In the genomic region with DNA sequence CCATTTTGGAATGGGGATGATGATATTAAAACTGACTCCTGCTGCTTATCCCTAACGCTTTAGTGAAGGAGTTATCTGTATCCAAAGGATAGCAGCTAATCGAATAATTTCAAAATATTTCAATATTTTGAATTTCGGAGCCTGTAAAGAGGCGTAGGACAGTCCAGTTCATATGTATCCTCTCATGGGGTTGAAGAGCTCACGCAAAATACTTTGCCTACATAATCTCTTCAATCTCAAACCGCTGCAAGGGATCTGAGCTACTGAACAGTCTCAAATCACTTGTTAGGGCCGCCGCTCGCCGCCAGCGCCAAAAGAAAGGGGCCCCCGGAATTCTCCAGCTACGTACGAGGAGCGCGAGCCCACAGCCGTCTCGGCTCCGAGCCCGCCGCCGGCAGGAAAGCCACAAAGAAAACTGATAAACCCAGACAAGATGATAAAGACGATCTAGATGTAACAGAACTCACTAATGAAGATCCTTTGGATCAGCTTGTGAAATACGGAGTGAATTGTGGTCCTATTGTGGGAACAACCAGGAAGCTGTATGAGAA, we compare ENCODE assay signal across 8 cellular contexts. TPM values are rescaled to one million over a fixed set of nuclear protein-coding genes. Genes with fewer than 3 reads are reported as not detected.
DNase-seq lines count a peak whose midpoint lies in the region; ATAC-seq and TF ChIP-seq lines count a peak whose summit lies in the region.

No MANE protein-coding gene starts in this region.

- H3K27ac ChIP-seq in DND-41 (ENCODE audit: low read length) (peak overlapping the region; percentile 99), Karpas-422 (ENCODE audit: low read length) (no peak overlapping the region)

- peaks cover 50% of the 10 kb centered on the region for H3K4me1 ChIP-seq in DND-41 (ENCODE audit: insufficient read depth, low read length)
- peaks cover 42% of the 10 kb centered on the region for H3K4me1 ChIP-seq in Karpas-422 (ENCODE audit: low read length)

- peaks cover 6% of the 10 kb centered on the region; the same call in 1 of the 2 replicates for H3K9me2 ChIP-seq in Karpas-422 (replicated peaks; ENCODE audit: insufficient read depth, low read length)

- H3K27me3 ChIP-seq in DND-41 (ENCODE audit: insufficient read depth, low read length, poor library complexity): no peaks in the 10 kb centered on the region
- H3K27me3 ChIP-seq in Karpas-422 (ENCODE audit: low read length): no peaks in the 10 kb centered on the region

- no peaks in the 10 kb centered on the region for H3K27me3 Mint-ChIP-seq in natural killer cell treated with Interleukin-12 subunit alpha and Interleukin-12 subunit beta and Interleukin-15 and Interleukin-18, amount 100 ng/mL, for 72 hours
- H3K27me3 Mint-ChIP-seq in type B pancreatic cell: peaks cover 5% of the 10 kb centered on the region

- peak overlapping the region; percentile 87 for H3K4me3 Mint-ChIP-seq in natural killer cell treated with Interleukin-12 subunit alpha and Interleukin-12 subunit beta and Interleukin-15 and Interleukin-18, amount 100 ng/mL, for 72 hours
- H3K4me3 Mint-ChIP-seq in type B pancreatic cell: peak overlapping the region; percentile 99

- ATAC-seq in DND-41 (ENCODE audit: insufficient read depth, low read depth) (peak; percentile 29), GM19351 (IDR thresholded peaks at IDR 0.05; ENCODE audit: unreplicated experiment) (no peak)
- no peak for ATAC-seq in natural killer cell treated with Interleukin-12 subunit alpha and Interleukin-12 subunit beta and Interleukin-15 and Interleukin-18, amount 100 ng/mL, for 72 hours

- H3K79me2 ChIP-seq in DND-41 (ENCODE audit: insufficient read depth, low read length) (peaks cover 53% of the 10 kb centered on the region), Karpas-422 (ENCODE audit: low read length) (peaks cover 43% of the 10 kb centered on the region)

- H3K4me2 ChIP-seq in DND-41 (ENCODE audit: insufficient read depth, low read length) (peak overlapping the region; percentile 80), Karpas-422 (ENCODE audit: low read depth, low read length, poor library complexity, severe bottlenecking) (peak overlapping the region; percentile 62)

- peak overlapping the region; percentile 90 for H2AFZ ChIP-seq in DND-41 (ENCODE audit: low read depth, low read length)
- peak overlapping the region; percentile 84 for H2AFZ ChIP-seq in Karpas-422 (ENCODE audit: low read length)

- H4K20me1 ChIP-seq in DND-41 (ENCODE audit: insufficient read depth, low read length) (peaks cover 29% of the 10 kb centered on the region), Karpas-422 (ENCODE audit: insufficient read depth, low read depth, low read length) (peaks cover 15% of the 10 kb centered on the region; the same call in 1 of the 2 replicates)

- H3K4me3 ChIP-seq in DND-41 (ENCODE audit: low read depth in 1 of 2, low read length in 2 of 2) (peak overlapping the region; percentile 36 to 61), Karpas-422 (ENCODE audit: low read length) (peak overlapping the region; percentile 95)

- peaks cover 48% of the 10 kb centered on the region for H3K36me3 ChIP-seq in DND-41 (ENCODE audit: insufficient read depth, low read length)
- peaks cover 28% of the 10 kb centered on the region; the same call in 1 of the 2 replicates for H3K36me3 ChIP-seq in Karpas-422 (ENCODE audit: insufficient read depth, low read length)

- H3K36me3 Mint-ChIP-seq in natural killer cell treated with Interleukin-12 subunit alpha and Interleukin-12 subunit beta and Interleukin-15 and Interleukin-18, amount 100 ng/mL, for 72 hours: peaks cover 24% of the 10 kb centered on the region
- H3K36me3 Mint-ChIP-seq in type B pancreatic cell: peaks cover 15% of the 10 kb centered on the region

- no peaks in the 10 kb centered on the region for H3K9me3 ChIP-seq in DND-41 (ENCODE audit: insufficient read depth, low read length, severe bottlenecking)
- no peaks in the 10 kb centered on the region; the same call in 1 of the 2 replicates for H3K9me3 ChIP-seq in Karpas-422 (ENCODE audit: low read length)

- H3K9ac ChIP-seq in DND-41 (ENCODE audit: low read depth, low read length) (peak overlapping the region; percentile 83), Karpas-422 (ENCODE audit: low read length) (peak overlapping the region; percentile 39)

- peaks cover 24 to 26% of the 10 kb centered on the region in 2 donors for H3K4me1 Mint-ChIP-seq in natural killer cell treated with Interleukin-12 subunit alpha and Interleukin-12 subunit beta and Interleukin-15 and Interleukin-18, amount 100 ng/mL, for 72 hours (ENCODE audit: low read depth in 2 of 2)
- peaks cover 15% of the 10 kb centered on the region for H3K4me1 Mint-ChIP-seq in type B pancreatic cell (ENCODE audit: unreplicated experiment)

- H3K9me3 Mint-ChIP-seq in natural killer cell treated with Interleukin-12 subunit alpha and Interleukin-12 subunit beta and Interleukin-15 and Interleukin-18, amount 100 ng/mL, for 72 hours: no peaks in the 10 kb centered on the region
- H3K9me3 Mint-ChIP-seq in type B pancreatic cell: peaks cover 7% of the 10 kb centered on the region

- H3K27ac Mint-ChIP-seq in natural killer cell treated with Interleukin-12 subunit alpha and Interleukin-12 subunit beta and Interleukin-15 and Interleukin-18, amount 100 ng/mL, for 72 hours: peak overlapping the region; percentile 82 to 87
- H3K27ac Mint-ChIP-seq in type B pancreatic cell: peak overlapping the region; percentile 98

- TF ChIP-seq CTCF in DND-41 (IDR thresholded peaks at IDR 0.05; ENCODE audit: borderline replicate concordance, extremely low read depth, low read length, poor library complexity, severe bottlenecking) (no peak), type B pancreatic cell (conservative IDR thresholded peaks at IDR 0.05) (no peak)

- DNase-seq in DND-41: peak; percentile 79
- DNase-seq in Karpas-422: no peak
- peak; percentile 13 to 32 (median 24) for DNase-seq in activated CD8-positive, alpha-beta memory T cell treated with anti-CD3 and anti-CD28 coated beads for 48 hours (ENCODE audit: low read depth in 2 of 3, low spot score in 2 of 3)
- DNase-seq in fibroblast of gingiva (ENCODE audit: low read depth): peak; percentile 12
- DNase-seq in natural killer cell treated with Interleukin-12 subunit alpha and Interleukin-12 subunit beta and Interleukin-15 and Interleukin-18, amount 100 ng/mL, for 72 hours (ENCODE audit: low spot score): no peak
- DNase-seq in type B pancreatic cell (ENCODE audit: extremely low spot score, unreplicated experiment): no peak
- DNase-seq in COR-L47 (lab: John Stamatoyannopoulos, UW): no peak

RNA-seq across cellular contexts. Expression of a gene that starts 0.6 kb away (rescaled TPM):
- 25.4 and 36.3 TPM in 2 replicates for total RNA-seq in Karpas-422 (2014; rRNA removed; shearing (Covaris generic); ENCODE audit: low replicate concordance)
- 100 to 1,000 TPM in 1 of 2 donors, 10 to 100 TPM in 1; 76.7 to 148 TPM for total RNA-seq in natural killer cell treated with Interleukin-12 subunit alpha and Interleukin-12 subunit beta and Interleukin-15 and Interleukin-18, amount 100 ng/mL, for 72 hours
- 35.2 and 51.8 TPM in 2 replicates for total RNA-seq in type B pancreatic cell (ENCODE audit: low replicate concordance)

RNA-seq across cellular contexts. Expression of a gene that starts 33.4 kb away (rescaled TPM):
- total RNA-seq in Karpas-422 (2014; rRNA removed; shearing (Covaris generic); ENCODE audit: low replicate concordance): 2.2 and 4.7 TPM in 2 replicates
- 10 to 100 TPM; 17.1 to 23.5 TPM for total RNA-seq in natural killer cell treated with Interleukin-12 subunit alpha and Interleukin-12 subunit beta and Interleukin-15 and Interleukin-18, amount 100 ng/mL, for 72 hours
- total RNA-seq in type B pancreatic cell (ENCODE audit: low replicate concordance): 0.58 and 2.8 TPM in 2 replicates

Comparison
In these comparisons a context has a peak if more than half of its experiments do, and no peak if none do; other contexts are left out.
1. DNase-seq: peak in DND-41 (single experiment), activated CD8-positive, alpha-beta memory T cell treated with anti-CD3 and anti-CD28 coated beads for 48 hours (3 of 3) and fibroblast of gingiva (single experiment); none in Karpas-422 (single experiment), natural killer cell treated with Interleukin-12 subunit alpha and Interleukin-12 subunit beta and Interleukin-15 and Interleukin-18, amount 100 ng/mL, for 72 hours (single experiment), type B pancreatic cell (single experiment) and COR-L47 (single experiment).